Comparison of ENCODE assay signal across 21 cellular contexts in the genomic region with DNA sequence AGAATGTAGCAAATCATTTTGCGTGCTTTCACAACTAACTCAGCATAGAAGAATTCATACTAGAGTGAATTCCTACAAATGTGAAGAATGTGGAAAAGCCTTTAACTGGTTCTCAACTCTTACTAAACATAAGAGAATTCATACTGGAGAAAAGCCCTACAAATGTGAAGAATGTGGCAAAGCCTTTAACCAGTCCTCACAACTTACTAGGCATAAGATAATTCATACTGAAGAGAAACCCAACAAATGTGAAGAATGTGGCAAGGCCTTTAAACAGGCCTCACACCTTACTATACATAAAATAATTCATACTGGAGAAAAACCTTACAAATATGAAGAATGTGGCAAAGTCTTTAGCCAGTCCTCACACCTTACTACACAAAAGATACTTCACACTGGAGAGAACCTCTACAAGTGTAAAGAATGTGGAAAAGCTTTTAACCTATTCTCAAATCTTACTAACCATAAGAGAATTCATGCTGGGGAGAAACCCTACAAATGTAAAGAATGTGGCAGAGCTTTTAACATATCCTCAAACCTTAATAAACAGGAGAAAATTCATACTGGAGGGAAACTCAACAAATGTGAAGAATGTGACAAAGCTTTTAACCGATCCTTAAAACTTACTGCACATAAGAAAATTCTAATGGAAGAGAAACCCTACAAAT. TPM values are rescaled to one million over a fixed set of nuclear protein-coding genes. Genes with fewer than 3 reads are reported as not detected.
DNase-seq lines count a peak whose midpoint lies in the region; ATAC-seq and TF ChIP-seq lines count a peak whose summit lies in the region.
"Had no signal": no experiment of that assay in that cellular context is flagged by ENCODE, and none has a peak within 500 bp of the region (broad histone marks: within the 10 kb centered on the region; RNA-seq: fewer than 3 reads in every experiment).

No MANE protein-coding gene starts in this region.

- H3K36me3 ChIP-seq in CD8-positive, alpha-beta T cell (ENCODE audit: insufficient read depth, low read length) = peaks cover 10% of the 10 kb centered on the region
- H3K36me3 ChIP-seq in SU-DHL-6 (ENCODE audit: low read length) (peaks cover 77% of the 10 kb centered on the region), endodermal cell (ENCODE audit: control insufficient read depth, insufficient read depth, low read length) (peaks cover 37% of the 10 kb centered on the region)
- H3K36me3 ChIP-seq: BE2C had no signal

- peaks cover 48% of the 10 kb centered on the region for H3K36me3 Mint-ChIP-seq in CD8-positive, alpha-beta T cell
- H3K36me3 Mint-ChIP-seq in endodermal cell (ENCODE audit: low read depth) = peaks cover 39% of the 10 kb centered on the region
- peaks cover 44% of the 10 kb centered on the region for H3K36me3 Mint-ChIP-seq in activated naive CD4-positive, alpha-beta T cell treated with anti-CD3 and anti-CD28 coated beads, Interleukin-2, amount 10 ng/mL, durations not matched to agents 7 days and 5 days

- H3K9ac ChIP-seq in SU-DHL-6 (ENCODE audit: low read length) = no peak overlapping the region
- no peak overlapping the region for H3K9ac ChIP-seq in endodermal cell (ENCODE audit: extremely low read depth, low read length, poor library complexity, severe bottlenecking)

- CTCF ChIA-PET in CD8-positive, alpha-beta T cell (lab: Charles Lee) = no interaction called here
- CTCF ChIA-PET in activated naive CD4-positive, alpha-beta T cell treated with anti-CD3 and anti-CD28 coated beads, Interleukin-2, amount 10 ng/mL, durations not matched to agents 7 days and 5 days (lab: Charles Lee) = no interaction called here

- H2AFZ ChIP-seq in SU-DHL-6 (ENCODE audit: low read depth, low read length, severe bottlenecking) = no peak overlapping the region

- no peaks in the 10 kb centered on the region for H3K9me2 ChIP-seq in SU-DHL-6 (replicated peaks; ENCODE audit: insufficient read depth, low read length)

- H3K27ac ChIP-seq in CD8-positive, alpha-beta T cell (ENCODE audit: low read depth, low read length) = no peak overlapping the region
- no peak overlapping the region for H3K27ac ChIP-seq in SU-DHL-6 (ENCODE audit: low read depth, low read length)
- no peak overlapping the region for H3K27ac ChIP-seq in endodermal cell (ENCODE audit: low read depth, low read length)

- H4K20me1 ChIP-seq in SU-DHL-6 (ENCODE audit: low read depth, low read length) = no peaks in the 10 kb centered on the region

- no peaks in the 10 kb centered on the region for H3K27me3 Mint-ChIP-seq in CD8-positive, alpha-beta T cell (ENCODE audit: low read depth)
- H3K27me3 Mint-ChIP-seq in endodermal cell (ENCODE audit: insufficient read depth) = no peaks in the 10 kb centered on the region
- H3K27me3 Mint-ChIP-seq in activated naive CD4-positive, alpha-beta T cell treated with anti-CD3 and anti-CD28 coated beads, Interleukin-2, amount 10 ng/mL, durations not matched to agents 7 days and 5 days = no peaks in the 10 kb centered on the region
- H3K27me3 Mint-ChIP-seq: CD4-positive, alpha-beta memory T cell; T-cell had no signal

- 90 to 100% methylated on average over 2 of the region's 2 CpGs for whole genome bisulfite sequencing in endodermal cell (ENCODE audit: insufficient coverage in 1 of 2, insufficient read length in 1 of 2), 2 experiments

- H3K4me3 ChIP-seq in CD8-positive, alpha-beta T cell (ENCODE audit: low read depth, low read length) = peak overlapping the region; percentile 22
- peak overlapping the region; percentile 4 for H3K4me3 ChIP-seq in SU-DHL-6 (ENCODE audit: insufficient read depth, low read length, poor library complexity, severe bottlenecking)
- peak overlapping the region; percentile 74 for H3K4me3 ChIP-seq in endodermal cell (ENCODE audit: low read length)
- H3K4me3 ChIP-seq: MG63 had no signal

- H3K4me1 ChIP-seq in CD8-positive, alpha-beta T cell (ENCODE audit: insufficient read depth, low read length) = no peaks in the 10 kb centered on the region
- no peaks in the 10 kb centered on the region for H3K4me1 ChIP-seq in endodermal cell (ENCODE audit: control insufficient read depth, insufficient read depth, low read length)
- H3K4me1 ChIP-seq: BE2C had no signal

- H3F3A ChIP-seq in SU-DHL-6 (ENCODE audit: insufficient read depth) = peaks cover 60% of the 10 kb centered on the region; the same call in 1 of the 2 replicates

- H3K27ac Mint-ChIP-seq in CD8-positive, alpha-beta T cell = no peak overlapping the region
- no peak overlapping the region for H3K27ac Mint-ChIP-seq in endodermal cell
- H3K27ac Mint-ChIP-seq in activated naive CD4-positive, alpha-beta T cell treated with anti-CD3 and anti-CD28 coated beads, Interleukin-2, amount 10 ng/mL, durations not matched to agents 7 days and 5 days = no peak overlapping the region
- H3K27ac Mint-ChIP-seq: CD4-positive, alpha-beta memory T cell; H9; T-cell had no signal

- H3K9me3 Mint-ChIP-seq in CD8-positive, alpha-beta T cell = peaks cover 37% of the 10 kb centered on the region
- peaks cover 77% of the 10 kb centered on the region for H3K9me3 Mint-ChIP-seq in endodermal cell
- peaks cover 51% of the 10 kb centered on the region for H3K9me3 Mint-ChIP-seq in activated naive CD4-positive, alpha-beta T cell treated with anti-CD3 and anti-CD28 coated beads, Interleukin-2, amount 10 ng/mL, durations not matched to agents 7 days and 5 days

- no peak for DNase-seq in CD8-positive, alpha-beta T cell
- DNase-seq in endodermal cell = no peak
- no peak for DNase-seq in activated naive CD4-positive, alpha-beta T cell treated with anti-CD3 and anti-CD28 coated beads, Interleukin-2, amount 10 ng/mL, durations not matched to agents 7 days and 5 days
- DNase-seq in stimulated activated CD4-positive, alpha-beta T cell treated with anti-CD3 and anti-CD28 coated beads, Interleukin-2, amount 100 ng/mL, for 48 hours = no peak
- DNase-seq in EL = no peak
- DNase-seq: BE2C; CD4-positive, alpha-beta memory T cell; GDM1; H9; MG63; NCI-H1417; NCI-H1694 treated with DMSO at 0.1 percent for 48 hours; NCI-H2081 treated with DMSO at 0.1 percent for 48 hours; NCI-H2171 treated with DMSO at 0.1 percent for 48 hours; NCI-H524 treated with DMSO at 0.1 percent for 48 hours; NCI-H82; T-cell had no signal

- H3K27me3 ChIP-seq in CD8-positive, alpha-beta T cell (ENCODE audit: insufficient read depth, low read length) = no peaks in the 10 kb centered on the region
- H3K27me3 ChIP-seq in SU-DHL-6 (ENCODE audit: low read length) (no peaks in the 10 kb centered on the region), endodermal cell (ENCODE audit: control insufficient read depth, insufficient read depth, low read length, poor library complexity, severe bottlenecking) (no peaks in the 10 kb centered on the region)
- H3K27me3 ChIP-seq: BE2C, MG63 had no signal

- ATAC-seq in CD8-positive, alpha-beta T cell = no peak
- no peak for ATAC-seq in HG02981 (IDR thresholded peaks at IDR 0.05; ENCODE audit: unreplicated experiment)
- ATAC-seq: Panc1, SK-N-SH treated with all-trans-retinoic acid at 6 μM for 48 hours, T-cell had no signal

- H3K4me1 Mint-ChIP-seq in CD8-positive, alpha-beta T cell (ENCODE audit: low read depth) = no peaks in the 10 kb centered on the region
- H3K4me1 Mint-ChIP-seq in endodermal cell = no peaks in the 10 kb centered on the region
- H3K4me1 Mint-ChIP-seq in activated naive CD4-positive, alpha-beta T cell treated with anti-CD3 and anti-CD28 coated beads, Interleukin-2, amount 10 ng/mL, durations not matched to agents 7 days and 5 days = no peaks in the 10 kb centered on the region
- H3K4me1 Mint-ChIP-seq: CD4-positive, alpha-beta memory T cell; H9; T-cell had no signal

- H3K79me2 ChIP-seq in SU-DHL-6 (ENCODE audit: insufficient read depth, low read length) = peaks cover 4% of the 10 kb centered on the region; the same call in 1 of the 2 replicates

- H3K4me3 Mint-ChIP-seq in CD8-positive, alpha-beta T cell = no peak overlapping the region
- no peak overlapping the region for H3K4me3 Mint-ChIP-seq in endodermal cell
- no peak overlapping the region for H3K4me3 Mint-ChIP-seq in activated naive CD4-positive, alpha-beta T cell treated with anti-CD3 and anti-CD28 coated beads, Interleukin-2, amount 10 ng/mL, durations not matched to agents 7 days and 5 days
- H3K4me3 Mint-ChIP-seq: CD4-positive, alpha-beta memory T cell; H9 had no signal

- no peak overlapping the region for H3K4me2 ChIP-seq in SU-DHL-6 (ENCODE audit: low read depth, low read length, poor library complexity, severe bottlenecking)

- POLR2A ChIA-PET in CD8-positive, alpha-beta T cell (lab: Charles Lee) = interaction anchor here (0.6 to 1.0 kb wide), 2 partner anchors 12 to 14 kb away, joined by 3 to 6 read pairs; no protein-coding TSS in a partner anchor

- intact Hi-C loops in CD8-positive, alpha-beta T cell (cut with DNase I, micrococcal nuclease) = loop anchor here in 1 of 2 experiments (5.0 kb wide), 2 partner anchors 39 to 121 kb away; a partner anchor contains a TSS

- peaks cover 46% of the 10 kb centered on the region for H3K9me3 ChIP-seq in CD8-positive, alpha-beta T cell (ENCODE audit: low read length)
- H3K9me3 ChIP-seq in SU-DHL-6 (ENCODE audit: insufficient read depth, low read length) = peaks cover 69% of the 10 kb centered on the region
- H3K9me3 ChIP-seq in endodermal cell (ENCODE audit: control insufficient read depth, low read length) = peaks cover 92% of the 10 kb centered on the region

- no peak for TF ChIP-seq CTCF in CD8-positive, alpha-beta T cell (IDR thresholded peaks at IDR 0.05)
- no peak for TF ChIP-seq CTCF in SU-DHL-6 (IDR thresholded peaks at IDR 0.05; ENCODE audit: insufficient read depth, low read length, poor library complexity, severe bottlenecking)
- TF ChIP-seq CTCF in endodermal cell (conservative IDR thresholded peaks at IDR 0.05) = no peak

RNA-seq across cellular contexts. Expression of a gene that starts 40.8 kb away (rescaled TPM):
- total RNA-seq in CD8-positive, alpha-beta T cell = 10 to 100 TPM; 14.0 to 14.7 TPM
- total RNA-seq in endodermal cell = 10 to 100 TPM; 16.9 to 17.9 TPM
- 11.1 TPM for polyA plus RNA-seq in endodermal cell (2013, experiment 1 of 2)
- 12.1 TPM for polyA plus RNA-seq in endodermal cell (2013, experiment 2 of 2)

Comparison
In these comparisons a context has a peak if more than half of its experiments do, and no peak if none do; other contexts are left out.
1. H3K4me3 ChIP-seq: peak in every context shown above with its lines; median percentile 74 in endodermal cell; 22 in CD8-positive, alpha-beta T cell; 4 in SU-DHL-6.